Comparison of ENCODE assay signal across 8 cellular contexts in genomic region chr22:40345271-40345670, GRCh38. TPM values are rescaled to one million over a fixed set of nuclear protein-coding genes. Genes with fewer than 3 reads are reported as not detected.
DNase-seq lines count a peak whose midpoint lies in the region; ATAC-seq and TF ChIP-seq lines count a peak whose summit lies in the region.

No MANE protein-coding gene starts in this region.

- H3K79me2 ChIP-seq in ACC112 (ENCODE audit: control insufficient read depth, insufficient read depth, low read length, unreplicated experiment) = peaks cover 30% of the 10 kb centered on the region

- intact Hi-C loops in activated CD8-positive, alpha-beta T cell treated with anti-CD3 and anti-CD28 coated beads for 36 hours (cut with micrococcal nuclease) = loop anchor here (5.0 to 10.0 kb wide), 3 partner anchors 60 to 303 kb away; partner anchors contain the start of gene TNRC6B
- intact Hi-C loops in testis (cut with DNase I; ENCODE audit: low total_unique reads) = loop anchor here (10.0 kb wide), 1 partner anchor 300 kb away; no protein-coding TSS in a partner anchor
- intact Hi-C loops in lower leg skin (cut with DNase I; ENCODE audit: low total_unique reads) = loop anchor here (10.0 kb wide), 2 partner anchors 320 to 810 kb away; partner anchors contain the start of gene RPS19BP1

- H3K4me1 Mint-ChIP-seq in HFFc6 (ENCODE audit: low read depth) = peaks cover 21% of the 10 kb centered on the region
- peaks cover 43% of the 10 kb centered on the region for H3K4me1 Mint-ChIP-seq in activated CD8-positive, alpha-beta T cell treated with anti-CD3 and anti-CD28 coated beads for 36 hours (ENCODE audit: low read depth)

- H3K27me3 ChIP-seq in ACC112 (ENCODE audit: insufficient read depth, low read length) = no peaks in the 10 kb centered on the region
- no peaks in the 10 kb centered on the region for H3K27me3 ChIP-seq in iPS-15b (ENCODE audit: control insufficient read depth, insufficient read depth, low read length)
- H3K27me3 ChIP-seq in testis = no peaks in the 10 kb centered on the region

- H3K36me3 ChIP-seq in ACC112 (ENCODE audit: insufficient read depth, low read length) = no peaks in the 10 kb centered on the region
- H3K36me3 ChIP-seq in iPS-15b (ENCODE audit: control insufficient read depth, insufficient read depth, low read length) = peaks cover 13% of the 10 kb centered on the region
- H3K36me3 ChIP-seq in testis (ENCODE audit: low read depth, missing control alignments) = no peaks in the 10 kb centered on the region

- H3K27ac ChIP-seq in ACC112 (ENCODE audit: low read depth, low read length) (no peak overlapping the region), testis (no peak overlapping the region)

- peaks cover 9% of the 10 kb centered on the region for H3K36me3 Mint-ChIP-seq in HFFc6 (ENCODE audit: low read depth)
- H3K36me3 Mint-ChIP-seq in activated CD8-positive, alpha-beta T cell treated with anti-CD3 and anti-CD28 coated beads for 36 hours (ENCODE audit: low read depth) = peaks cover 30% of the 10 kb centered on the region

- H2AFZ ChIP-seq in ACC112 (ENCODE audit: low read length, unreplicated experiment) = no peak overlapping the region

- TF ChIP-seq POLR2A in testis (IDR thresholded peaks at IDR 0.05) (no peak), lower leg skin (IDR thresholded peaks at IDR 0.05) (no peak)

- WGBS in testis, 2 donors = 49 to 73% methylated on average over 6 of the region's 6 CpGs
- WGBS in lower leg skin, 2 donors = 53 to 59% methylated on average over 6 of the region's 6 CpGs

- peak overlapping the region; percentile 100 for H3K4me3 Mint-ChIP-seq in HFFc6
- peak overlapping the region; percentile 96 for H3K4me3 Mint-ChIP-seq in activated CD8-positive, alpha-beta T cell treated with anti-CD3 and anti-CD28 coated beads for 36 hours

- H3K4me3 ChIP-seq in ACC112 (ENCODE audit: low read depth, low read length) (peak overlapping the region; percentile 99), iPS-15b (ENCODE audit: low read depth, low read length) (peak overlapping the region; percentile 96), testis (peak overlapping the region; percentile 70 to 95), lower leg skin (ENCODE audit: low read depth, poor library complexity, severe bottlenecking) (no peak overlapping the region)

- TF ChIP-seq CTCF in HFFc6 (IDR thresholded peaks at IDR 0.05) = no peak
- TF ChIP-seq CTCF in activated CD8-positive, alpha-beta T cell treated with anti-CD3 and anti-CD28 coated beads for 36 hours (IDR thresholded peaks at IDR 0.05) = no peak
- no peak for TF ChIP-seq CTCF in testis (IDR thresholded peaks at IDR 0.05)
- no peak for TF ChIP-seq CTCF in lower leg skin (IDR thresholded peaks at IDR 0.05)
- no peak for TF ChIP-seq CTCF in GM20000 (IDR thresholded peaks at IDR 0.05; ENCODE audit: extremely low read depth, missing control alignments)

- H3K9ac ChIP-seq in iPS-15b (ENCODE audit: low read depth, low read length) = no peak overlapping the region

- no peaks in the 10 kb centered on the region; the same call in 1 of the 2 replicates for H3K27me3 Mint-ChIP-seq in HFFc6 (ENCODE audit: insufficient read depth)
- no peaks in the 10 kb centered on the region for H3K27me3 Mint-ChIP-seq in activated CD8-positive, alpha-beta T cell treated with anti-CD3 and anti-CD28 coated beads for 36 hours

- no peak for DNase-seq in HFFc6
- DNase-seq in activated CD8-positive, alpha-beta T cell treated with anti-CD3 and anti-CD28 coated beads for 36 hours = peak; percentile 62
- no peak for DNase-seq in testis
- no peak for DNase-seq in lower leg skin (ENCODE audit: low spot score in 2 of 2)
- no peak for DNase-seq in GM20000 (ENCODE audit: low spot score)

- peaks cover 5% of the 10 kb centered on the region for H3K4me1 ChIP-seq in ACC112 (ENCODE audit: control insufficient read depth, insufficient read depth, low read length, unreplicated experiment)
- H3K4me1 ChIP-seq in iPS-15b (ENCODE audit: control insufficient read depth, insufficient read depth, low read length) = peaks cover 5% of the 10 kb centered on the region
- peaks cover 15% of the 10 kb centered on the region for H3K4me1 ChIP-seq in testis

- CTCF ChIA-PET in activated CD8-positive, alpha-beta T cell treated with anti-CD3 and anti-CD28 coated beads for 36 hours (lab: Charles Lee) = interaction anchor here (0.9 to 1.5 kb wide), 4 partner anchors 22 to 345 kb away, joined by 3 read pairs; no protein-coding TSS in a partner anchor

- H3K9me3 ChIP-seq in iPS-15b (ENCODE audit: control insufficient read depth, insufficient read depth, low read length) (no peaks in the 10 kb centered on the region), testis (no peaks in the 10 kb centered on the region)

- no peak for ATAC-seq in activated CD8-positive, alpha-beta T cell treated with anti-CD3 and anti-CD28 coated beads for 36 hours
- no peak for ATAC-seq in GM21576 (IDR thresholded peaks at IDR 0.05; ENCODE audit: unreplicated experiment)

- POLR2A ChIA-PET in activated CD8-positive, alpha-beta T cell treated with anti-CD3 and anti-CD28 coated beads for 36 hours (lab: Charles Lee) = interaction anchor here (0.6 to 4.9 kb wide), 18 partner anchors 10 to 641 kb away, joined by 3 to 31 read pairs (median 4); partner anchors contain the start of gene SGSM3

- H3K27ac Mint-ChIP-seq in HFFc6 = no peak overlapping the region; the same call in 1 of the 2 replicates
- peak overlapping the region; percentile 96 for H3K27ac Mint-ChIP-seq in activated CD8-positive, alpha-beta T cell treated with anti-CD3 and anti-CD28 coated beads for 36 hours

- H3K9me3 Mint-ChIP-seq in HFFc6 = no peaks in the 10 kb centered on the region
- no peaks in the 10 kb centered on the region for H3K9me3 Mint-ChIP-seq in activated CD8-positive, alpha-beta T cell treated with anti-CD3 and anti-CD28 coated beads for 36 hours

RNA-seq across cellular contexts. Expression of gene ADSL, which starts 1.0 kb away (rescaled TPM):
- total RNA-seq in HFFc6 (2021; fragmentation: NEBNext Ultra II Directional; extraction: Animal tissue kit (Norgen Biotek cat#: 25700)) = 10 to 100 TPM; 60.6 to 73.8 (median 70.9) TPM
- total RNA-seq in activated CD8-positive, alpha-beta T cell treated with anti-CD3 and anti-CD28 coated beads for 36 hours = 100 to 1,000 TPM; 160 to 169 TPM
- total RNA-seq in testis = 100 to 1,000 TPM in 1 of 2 donors, 10 to 100 TPM in 1; 78.9 to 102 TPM
- polyA plus RNA-seq in testis (ENCODE audit: insufficient read depth, low read depth, low replicate concordance) = 72.4 TPM
- total RNA-seq in lower leg skin = 10 to 100 TPM; 26.7 to 49.0 (median 36.6) TPM

RNA-seq across cellular contexts. Expression of gene SGSM3, which starts 25.1 kb away (rescaled TPM):
- 10 to 100 TPM; 41.3 to 52.1 (median 45.5) TPM for total RNA-seq in HFFc6 (2021; fragmentation: NEBNext Ultra II Directional; extraction: Animal tissue kit (Norgen Biotek cat#: 25700))
- total RNA-seq in activated CD8-positive, alpha-beta T cell treated with anti-CD3 and anti-CD28 coated beads for 36 hours = 10 to 100 TPM; 60.2 to 64.3 TPM
- total RNA-seq in testis (10 to 100 TPM; 75.8 to 84.7 TPM), lower leg skin (10 to 100 TPM; 42.7 to 67.9 (median 57.7) TPM)
- polyA plus RNA-seq in testis (ENCODE audit: insufficient read depth, low read depth, low replicate concordance) = 92.8 TPM
